In genomic region chr1:154198756-154199562, GRCh38 we compare ENCODE assay signal across 7 cellular contexts. TPM values are rescaled to one million over a fixed set of nuclear protein-coding genes. Genes with fewer than 3 reads are reported as not detected.
DNase-seq lines count a peak whose midpoint lies in the region; ATAC-seq and TF ChIP-seq lines count a peak whose summit lies in the region.

No MANE protein-coding gene starts in this region.

- peak overlapping the region; percentile 58 for H3K4me2 ChIP-seq in PC-3 (ENCODE audit: low read length)

- POLR2A ChIA-PET in PC-3 (lab: Charles Lee; ENCODE audit: unreplicated experiment), result interaction anchor here (0.7 kb wide), 1 partner anchor 21 kb away, joined by 3 read pairs; the partner anchor contains the start of gene UBAP2L

- in situ Hi-C loops in brain microvascular endothelial cell (cut with HindIII; ENCODE audit: low pct_ligation_motif_present, low sequenced_read_pairs), result no loop called here

- no peak overlapping the region for H3K4me3 Mint-ChIP-seq in stimulated activated naive CD8-positive, alpha-beta T cell treated with anti-CD3 and anti-CD28 coated beads, Interleukin-15, amount 100 ng/mL, for 72 hours

- H3K4me1 ChIP-seq in PC-3 (ENCODE audit: insufficient read depth, low read length), result peaks cover 10% of the 10 kb centered on the region; the same call in 1 of the 2 replicates

- H3K9me3 ChIP-seq in PC-3 (ENCODE audit: low read length), result no peaks in the 10 kb centered on the region

- H3K27me3 ChIP-seq in PC-3 (ENCODE audit: low read length), result peaks cover 5% of the 10 kb centered on the region; the same call in 1 of the 2 replicates
- H3K27me3 ChIP-seq in brain microvascular endothelial cell (replicated peaks), result peaks cover 5% of the 10 kb centered on the region

- H3K9me2 ChIP-seq in PC-3 (replicated peaks; ENCODE audit: low read length), result no peaks in the 10 kb centered on the region

- H3K4me3 ChIP-seq in PC-3 (ENCODE audit: low read length), result peak overlapping the region; percentile 29; the same call in 1 of the 2 replicates
- no peak overlapping the region for H3K4me3 ChIP-seq in brain microvascular endothelial cell (ENCODE audit: low read depth, low read length)

- no peak overlapping the region for H3K27ac Mint-ChIP-seq in stimulated activated naive CD8-positive, alpha-beta T cell treated with anti-CD3 and anti-CD28 coated beads, Interleukin-15, amount 100 ng/mL, for 72 hours

- no peaks in the 10 kb centered on the region for H4K20me1 ChIP-seq in PC-3 (ENCODE audit: low read length)

- H3K27ac ChIP-seq in PC-3 (ENCODE audit: low read length) (no peak overlapping the region), brain microvascular endothelial cell (no peak overlapping the region)

- peaks cover 14% of the 10 kb centered on the region for H3K4me1 Mint-ChIP-seq in stimulated activated naive CD8-positive, alpha-beta T cell treated with anti-CD3 and anti-CD28 coated beads, Interleukin-15, amount 100 ng/mL, for 72 hours

- ATAC-seq in PC-3 (peak; percentile 84), GM18519 (IDR thresholded peaks at IDR 0.05; ENCODE audit: low FRiP score, unreplicated experiment) (no peak)
- peak; percentile 77 for ATAC-seq in stimulated activated naive CD8-positive, alpha-beta T cell treated with anti-CD3 and anti-CD28 coated beads, Interleukin-15, amount 100 ng/mL, for 72 hours

- no peaks in the 10 kb centered on the region for H3K36me3 ChIP-seq in PC-3 (ENCODE audit: low read depth, low read length)
- H3K36me3 ChIP-seq in brain microvascular endothelial cell (replicated peaks), result no peaks in the 10 kb centered on the region

- peaks cover 18% of the 10 kb centered on the region for H3K27me3 Mint-ChIP-seq in stimulated activated naive CD8-positive, alpha-beta T cell treated with anti-CD3 and anti-CD28 coated beads, Interleukin-15, amount 100 ng/mL, for 72 hours

- CTCF ChIA-PET in PC-3 (lab: Charles Lee), result interaction anchor here (0.5 to 1.6 kb wide), 8 partner anchors 14 to 136 kb away, joined by 4 to 16 read pairs (median 6); partner anchors contain the start of genes HAX1 and UBAP2L

- peak; percentile 84 for TF ChIP-seq CTCF in PC-3 (conservative IDR thresholded peaks at IDR 0.05; ENCODE audit: low read depth, low read length)
- peak; percentile 54 for TF ChIP-seq CTCF in brain microvascular endothelial cell (IDR thresholded peaks at IDR 0.05; ENCODE audit: low read depth, low read length, missing control alignments)

- DNase-seq in DMS53 (lab: John Stamatoyannopoulos, UW), result peak; percentile 81
- peak; percentile 45 for DNase-seq in HPDE6-E6E7 (ENCODE audit: extremely low spot score)
- peak; percentile 84 for DNase-seq in PC-3
- DNase-seq in brain microvascular endothelial cell, result peak; percentile 65
- DNase-seq in iris pigment epithelial cell (ENCODE audit: low read depth), result peak; percentile 69
- peak; percentile 33 for DNase-seq in stimulated activated naive CD8-positive, alpha-beta T cell treated with anti-CD3 and anti-CD28 coated beads, Interleukin-15, amount 100 ng/mL, for 72 hours

- H2AFZ ChIP-seq in PC-3 (ENCODE audit: low read length), result peak overlapping the region; percentile 61

- H3F3A ChIP-seq in PC-3 (ENCODE audit: low read length, unreplicated experiment), result no peaks in the 10 kb centered on the region

- no TSS peak for BruUV-seq in PC-3 (replicated peaks; lab: Mats Ljungman, UMichigan)

- intact Hi-C loops in PC-3 (cut with micrococcal nuclease), result loop anchor here (1.0 kb wide), 3 partner anchors 21 to 136 kb away; partner anchors contain the start of genes HAX1 and UBAP2L

- no peaks in the 10 kb centered on the region for H3K9me3 Mint-ChIP-seq in stimulated activated naive CD8-positive, alpha-beta T cell treated with anti-CD3 and anti-CD28 coated beads, Interleukin-15, amount 100 ng/mL, for 72 hours

- H3K79me2 ChIP-seq in PC-3 (ENCODE audit: low read length), result no peaks in the 10 kb centered on the region

- H3K9ac ChIP-seq in PC-3 (ENCODE audit: low read length), result no peak overlapping the region

RNA-seq across cellular contexts. Expression of gene TPM3, which starts 7.1 kb away (rescaled TPM):
- 428 and 524 TPM in 2 replicates for total RNA-seq in PC-3 (2014; rRNA removed)

RNA-seq across cellular contexts. Expression of gene CFAP141, which starts 7.2 kb away (rescaled TPM):
- not detected in 2 replicates for total RNA-seq in PC-3 (2014; rRNA removed)

RNA-seq across cellular contexts. Expression of gene UBAP2L, which starts 21.8 kb away (rescaled TPM):
- total RNA-seq in PC-3 (2014; rRNA removed), result 128 and 193 TPM in 2 replicates

RNA-seq across cellular contexts. Expression of gene NUP210L, which starts 44.1 kb away (rescaled TPM):
- total RNA-seq in PC-3 (2014; rRNA removed), result 0.04 TPM in 1 of 2 replicates, not detected in the other

Comparison
In these comparisons a context has a peak if more than half of its experiments do, and no peak if none do; other contexts are left out.
1. DNase-seq: peak in every context shown above with its lines; median percentile 84 in PC-3; 81 in DMS53; 69 in iris pigment epithelial cell; 65 in brain microvascular endothelial cell; 45 in HPDE6-E6E7; 33 in stimulated activated naive CD8-positive, alpha-beta T cell treated with anti-CD3 and anti-CD28 coated beads, Interleukin-15, amount 100 ng/mL, for 72 hours.